In genomic region chr21:16589046-16589445, GRCh38 we compare ENCODE assay signal across 12 cellular contexts.
DNase-seq lines count a peak whose midpoint lies in the region; ATAC-seq and TF ChIP-seq lines count a peak whose summit lies in the region.
"Had no signal": no experiment of that assay in that cellular context is flagged by ENCODE, and none has a peak within 500 bp of the region (broad histone marks: within the 10 kb centered on the region; RNA-seq: fewer than 3 reads in every experiment).

No MANE protein-coding gene starts in this region.

- TF ChIP-seq EP300 in sigmoid colon (IDR thresholded peaks at IDR 0.05): no peak

- no peaks in the 10 kb centered on the region for H3K9me3 ChIP-seq in sigmoid colon
- H3K9me3 ChIP-seq: ovary had no signal

- no peak for DNase-seq in AG10803 (ENCODE audit: low read depth)
- no peak for DNase-seq in fibroblast of pulmonary artery (ENCODE audit: low read depth)
- no peak for DNase-seq in sigmoid colon
- DNase-seq in NCI-H128 (lab: John Stamatoyannopoulos, UW; ENCODE audit: unreplicated experiment): no peak
- no peak for DNase-seq in epidermal melanocyte (ENCODE audit: insufficient read length, low spot score)
- DNase-seq: NCI-H1694 had no signal

- H3K36me3 ChIP-seq in sigmoid colon: no peaks in the 10 kb centered on the region
- H3K36me3 ChIP-seq: ovary had no signal

- TF ChIP-seq CTCF in AG10803 (conservative IDR thresholded peaks at IDR 0.05; ENCODE audit: low read length) (no peak), VCaP (conservative IDR thresholded peaks at IDR 0.05) (no peak), fibroblast of pulmonary artery (IDR thresholded peaks at IDR 0.05; ENCODE audit: low read length, missing control alignments) (no peak), sigmoid colon (IDR thresholded peaks at IDR 0.05) (no peak)

- no peak for TF ChIP-seq POLR2A in sigmoid colon (IDR thresholded peaks at IDR 0.05)

- H3K27me3 ChIP-seq in sigmoid colon: no peaks in the 10 kb centered on the region
- H3K27me3 ChIP-seq: foreskin keratinocyte, ovary had no signal

- peak overlapping the region; percentile 59; the same call in 1 of the 2 replicates for H3K4me3 ChIP-seq in AG10803 (ENCODE audit: low read length)
- peak overlapping the region; percentile 57 for H3K4me3 ChIP-seq in fibroblast of pulmonary artery (replicated peaks; ENCODE audit: low read depth, low read length)
- no peak overlapping the region for H3K4me3 ChIP-seq in sigmoid colon

- 92 to 94% methylated on average over 2 of the region's 2 CpGs for WGBS in sigmoid colon, 2 donors

- peaks cover 0 to 25% (median 14%) of the 10 kb centered on the region in 4 donors for H3K4me1 ChIP-seq in sigmoid colon

- ATAC-seq in HG02840 (IDR thresholded peaks at IDR 0.05; ENCODE audit: low FRiP score, unreplicated experiment): no peak
- ATAC-seq in HG02981 (IDR thresholded peaks at IDR 0.05; ENCODE audit: unreplicated experiment): no peak

- intact Hi-C loops in sigmoid colon (cut with DNase I): loop anchor here (10.0 kb wide), 1 partner anchor 54 kb away; no protein-coding TSS in a partner anchor

- peak overlapping the region; percentile 78 for H3K27ac ChIP-seq in VCaP
- peak overlapping the region in 3 of 4 donors; percentile 70 to 79 (median 70) for H3K27ac ChIP-seq in sigmoid colon
- H3K27ac ChIP-seq: foreskin keratinocyte, KMS-11 had no signal

Comparison
In these comparisons a context has a peak if more than half of its experiments do, and no peak if none do; other contexts are left out.
1. H3K4me3 ChIP-seq: peak in AG10803 (single experiment) and fibroblast of pulmonary artery (single experiment); none in sigmoid colon (0 of 4).